In genomic region chr2:20629581-20630291, GRCh38 we compare ENCODE assay signal across 1 cellular context.
A peak's percentile ranks its signal among the peaks of the same experiment; 100 is the strongest.
TF ChIP-seq lines count a peak whose summit lies in the region.

No MANE protein-coding gene starts in this region.

TF ChIP-seq in HepG2, 621 proteins besides CTCF, POLR2A, EP300 and RAD21:
- TF ChIP-seq NFRKB (IDR thresholded peaks at IDR 0.05) (no peak), ZNF124 (CRISPR knock-in tag; IDR thresholded peaks at IDR 0.05) (no peak), PTBP1 (IDR thresholded peaks at IDR 0.05; ENCODE audit: low read depth, low read length, poor library complexity, severe bottlenecking) (no peak), MYNN (CRISPR knock-in tag; IDR thresholded peaks at IDR 0.05; ENCODE audit: low read depth) (no peak), ZNF687 (CRISPR knock-in tag; IDR thresholded peaks at IDR 0.05) (peak; percentile 42; the same call in 1 of the 2 replicates), ZBTB38 (CRISPR knock-in tag; IDR thresholded peaks at IDR 0.05) (peak; percentile 15; the same call in 1 of the 2 replicates), PHB2 (IDR thresholded peaks at IDR 0.05; ENCODE audit: partially characterized antibody) (no peak), TFE3 (CRISPR knock-in tag; IDR thresholded peaks at IDR 0.05) (no peak)
- TF ChIP-seq, protein P1, sequence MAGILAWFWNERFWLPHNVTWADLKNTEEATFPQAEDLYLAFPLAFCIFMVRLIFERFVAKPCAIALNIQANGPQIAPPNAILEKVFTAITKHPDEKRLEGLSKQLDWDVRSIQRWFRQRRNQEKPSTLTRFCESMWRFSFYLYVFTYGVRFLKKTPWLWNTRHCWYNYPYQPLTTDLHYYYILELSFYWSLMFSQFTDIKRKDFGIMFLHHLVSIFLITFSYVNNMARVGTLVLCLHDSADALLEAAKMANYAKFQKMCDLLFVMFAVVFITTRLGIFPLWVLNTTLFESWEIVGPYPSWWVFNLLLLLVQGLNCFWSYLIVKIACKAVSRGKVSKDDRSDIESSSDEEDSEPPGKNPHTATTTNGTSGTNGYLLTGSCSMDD (CRISPR knock-in tag; IDR thresholded peaks at IDR 0.05): no peak
TF ChIP-seq in HepG2: peak in this region for 2.
